In genomic region chr1:97621955-97622354, GRCh38 we compare ENCODE assay signal across 20 cellular contexts.
"Had no signal": no experiment of that assay in that cellular context is flagged by ENCODE, and none has a peak within 500 bp of the region (broad histone marks: within the 10 kb centered on the region; RNA-seq: fewer than 3 reads in every experiment).

No MANE protein-coding gene starts in this region.

- H3K4me1 ChIP-seq: adrenal gland, body of pancreas, gastroesophageal sphincter, right atrium auricular region had no signal

- H3K4me3 ChIP-seq: adrenal gland, body of pancreas, coronary artery, gastroesophageal sphincter, right atrium auricular region, skin epidermis, transverse colon, vagina had no signal

- H3K27ac ChIP-seq: adrenal gland, body of pancreas, coronary artery, transverse colon, vagina had no signal

- DNase-seq: activated CD4-positive, alpha-beta memory T cell treated with anti-CD3 and anti-CD28 coated beads for 36 hours; activated CD4-positive, alpha-beta T cell treated with anti-CD3 and anti-CD28 coated beads for 36 hours; activated CD8-positive, alpha-beta memory T cell treated with anti-CD3 and anti-CD28 coated beads, Interleukin-2, amount 10 ng/mL, durations not matched to agents 7 days and 5 days; activated effector memory CD4-positive, alpha-beta T cell treated with Interleukin-2 at 50 U/mL for 16 hours; activated T-cell treated with anti-CD3 and anti-CD28 coated beads, Interleukin-2, amount 50 U/mL, for 1 hour; adrenal gland; body of pancreas; mesendoderm; posterior cingulate gyrus; stimulated activated CD4-positive, alpha-beta T cell treated with anti-CD3 and anti-CD28 coated beads, Interleukin-15, amount 100 ng/mL, for 24 hours; stimulated activated CD4-positive, alpha-beta T cell treated with anti-CD3 and anti-CD28 coated beads, Interleukin-4, amount 100 ng/mL, for 24 hours; stimulated activated naive CD4-positive, alpha-beta T cell treated with Interleukin-2 at 50 U/mL for 16 hours; transverse colon had no signal

- ATAC-seq: activated CD4-positive, alpha-beta T cell treated with anti-CD3 and anti-CD28 coated beads for 36 hours; activated CD8-positive, alpha-beta memory T cell treated with anti-CD3 and anti-CD28 coated beads, Interleukin-2, amount 10 ng/mL, durations not matched to agents 7 days and 5 days; body of pancreas; gastroesophageal sphincter; natural killer cell treated with Interleukin-12 subunit alpha and Interleukin-12 subunit beta and Interleukin-15 and Interleukin-18, amount 100 ng/mL, for 72 hours had no signal

- H3K36me3 ChIP-seq: adrenal gland, gastroesophageal sphincter, right atrium auricular region, transverse colon, vagina had no signal

- H3K27me3 ChIP-seq: adrenal gland, body of pancreas, gastroesophageal sphincter, right atrium auricular region, transverse colon, vagina had no signal

- H3K9me3 ChIP-seq: body of pancreas, gastroesophageal sphincter, right atrium auricular region, transverse colon, vagina had no signal

- FAIRE-seq: keratinocyte had no signal
